ENCODE assay signal across 1 cellular context in the genomic region with DNA sequence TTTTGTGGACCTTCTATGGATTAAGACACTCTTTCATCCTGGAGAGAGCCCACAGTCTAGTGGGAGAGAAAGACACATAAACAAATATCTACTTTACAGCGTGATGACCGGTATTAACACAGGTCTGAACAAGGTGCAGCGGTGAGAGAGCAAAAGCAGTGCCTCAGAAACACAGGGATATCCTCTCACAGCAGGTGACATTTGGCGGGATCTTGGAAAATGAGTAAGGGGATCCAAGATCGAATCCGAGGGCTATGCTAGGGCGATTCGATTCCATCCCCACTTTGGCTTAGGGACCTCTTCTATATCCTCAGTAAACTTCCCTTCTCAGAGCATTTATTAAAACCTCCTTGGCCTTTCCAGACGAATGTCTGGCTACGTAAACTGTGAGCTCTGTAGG.
A peak's percentile ranks its signal among the peaks of the same experiment; 100 is the strongest.
TF ChIP-seq lines count a peak whose summit lies in the region.

No MANE protein-coding gene starts in this region.

TF ChIP-seq in H1, 55 proteins besides CTCF, POLR2A, EP300 and RAD21:
- peak; percentile 40; the same call in 1 of the 2 replicates for TF ChIP-seq POLR2AphosphoS5 (IDR thresholded peaks at IDR 0.05; ENCODE audit: low read depth, low read length)
- TF ChIP-seq NRF1 (IDR thresholded peaks at IDR 0.05; ENCODE audit: low read depth, low read length), result no peak
- TF ChIP-seq CEBPB (IDR thresholded peaks at IDR 0.05; ENCODE audit: low read depth, low read length), result no peak
- TF ChIP-seq TAF1 (IDR thresholded peaks at IDR 0.05; ENCODE audit: low read depth, low read length), result no peak
- TF ChIP-seq SP2 (IDR thresholded peaks at IDR 0.05; ENCODE audit: low read length), result no peak
TF ChIP-seq in H1: peak in this region for 1.
